In genomic region chr1:34865981-34866761, GRCh38 we compare ENCODE assay signal across 8 cellular contexts. TPM values are rescaled to one million over a fixed set of nuclear protein-coding genes. Genes with fewer than 3 reads are reported as not detected.
DNase-seq lines count a peak whose midpoint lies in the region; ATAC-seq and TF ChIP-seq lines count a peak whose summit lies in the region.

No MANE protein-coding gene starts in this region.

- H3K27me3 ChIP-seq in osteoblast (ENCODE audit: insufficient read depth, low read length) (peaks cover 13% of the 10 kb centered on the region), testis (no peaks in the 10 kb centered on the region)

- H3K4me1 ChIP-seq in osteoblast (ENCODE audit: insufficient read depth, low read length) (peaks cover 2% of the 10 kb centered on the region), testis (peaks cover 6% of the 10 kb centered on the region)

- H4K20me1 ChIP-seq in osteoblast (ENCODE audit: insufficient read depth, low read length), result no peaks in the 10 kb centered on the region

- H3K79me2 ChIP-seq in osteoblast (ENCODE audit: insufficient read depth, low read length), result no peaks in the 10 kb centered on the region

- TF ChIP-seq POLR2A in testis (IDR thresholded peaks at IDR 0.05), result no peak

- H3K9ac ChIP-seq in SK-N-MC (ENCODE audit: insufficient read length), result peak overlapping the region; percentile 62

- H2AFZ ChIP-seq in osteoblast (ENCODE audit: low read length), result peak overlapping the region; percentile 85

- DNase-seq in AML-193 (lab: John Stamatoyannopoulos, UW) (peak; percentile 59 to 71), HT1080 (ENCODE audit: low read depth) (peak; percentile 62), SK-N-MC (ENCODE audit: low read depth, low spot score) (no peak), glomerular visceral epithelial cell (ENCODE audit: extremely low spot score) (peak; percentile 76), osteoblast (ENCODE audit: insufficient read length, low spot score, missing footprints) (peak; percentile 99), testis (peak; percentile 90)
- peak; percentile 94 for DNase-seq in activated naive CD4-positive, alpha-beta T cell treated with anti-CD3 and anti-CD28 coated beads, Interleukin-2, amount 50 U/mL, for 16 hours

- H3K4me3 ChIP-seq in SK-N-MC, result peak overlapping the region; percentile 84
- H3K4me3 ChIP-seq in osteoblast (ENCODE audit: insufficient read depth, low read length), result peak overlapping the region; percentile 83
- peak overlapping the region; percentile 66 to 67 for H3K4me3 ChIP-seq in testis

- WGBS in testis, 2 donors, result 2% methylated on average over 38 of the region's 81 CpGs; no CpG with 5 or more reads in 1 of the 2 donors

- intact Hi-C loops in testis (cut with DNase I; ENCODE audit: low total_unique reads), result no loop called here

- H3K27ac ChIP-seq in SK-N-MC (no peak overlapping the region), osteoblast (ENCODE audit: low read depth, low read length) (no peak overlapping the region), testis (peak overlapping the region; percentile 70 to 86)

- peak overlapping the region; percentile 82 for H3K4me2 ChIP-seq in osteoblast (ENCODE audit: insufficient read depth, low read length)

- TF ChIP-seq CTCF in osteoblast (IDR thresholded peaks at IDR 0.05; ENCODE audit: extremely low read depth, low read depth, low read length) (peak; percentile 83), testis (IDR thresholded peaks at IDR 0.05) (peak; percentile 95 to 99 (median 95))

- H3K36me3 ChIP-seq in SK-N-MC (ENCODE audit: insufficient read depth, low read length), result no peaks in the 10 kb centered on the region
- H3K36me3 ChIP-seq in osteoblast (ENCODE audit: insufficient read depth, low read length), result no peaks in the 10 kb centered on the region
- H3K36me3 ChIP-seq in testis (ENCODE audit: low read depth, missing control alignments), result no peaks in the 10 kb centered on the region

- H3K9me3 ChIP-seq in SK-N-MC (ENCODE audit: low read depth, low read length), result no peaks in the 10 kb centered on the region
- H3K9me3 ChIP-seq in osteoblast (ENCODE audit: low read depth, low read length), result no peaks in the 10 kb centered on the region
- no peaks in the 10 kb centered on the region for H3K9me3 ChIP-seq in testis

- peak; percentile 62 for ATAC-seq in GM19043 (IDR thresholded peaks at IDR 0.05; ENCODE audit: low read depth, unreplicated experiment)

RNA-seq across cellular contexts. Expression of gene SMIM12, which starts 6.6 kb away (rescaled TPM):
- 63.2 and 64.2 TPM in 2 replicates for total RNA-seq in HT1080 (2014; rRNA removed; shearing (Covaris generic))
- polyA plus RNA-seq in HT1080 (2015; cell fraction: cytosol; rRNA removed), result 24.0 and 34.7 TPM in 2 replicates
- polyA plus RNA-seq in HT1080 (2015; cell fraction: nucleus; rRNA removed), result 13.7 and 14.6 TPM in 2 replicates
- total RNA-seq in osteoblast (24.2 and 25.3 TPM in 2 replicates), testis (10 to 100 TPM; 25.8 to 27.1 TPM)
- polyA plus RNA-seq in testis (ENCODE audit: insufficient read depth, low read depth, low replicate concordance), result 52.3 TPM

Comparison
In these comparisons a context has a peak if more than half of its experiments do, and no peak if none do; other contexts are left out.
1. H3K27ac ChIP-seq: peak in testis (2 of 2); none in SK-N-MC (single experiment) and osteoblast (single experiment).
2. Peak in every context shown above with its lines, with median percentiles within 50 percentile points of each other: H3K4me3 ChIP-seq.